ENCODE assay signal across 14 cellular contexts in genomic region chr7:95607477-95608010, GRCh38. TPM values are rescaled to one million over a fixed set of nuclear protein-coding genes. Genes with fewer than 3 reads are reported as not detected.
A peak's percentile ranks its signal among the peaks of the same experiment; 100 is the strongest.
DNase-seq lines count a peak whose midpoint lies in the region; ATAC-seq, FAIRE-seq and TF ChIP-seq lines count a peak whose summit lies in the region.
"Had no signal": no experiment of that assay in that cellular context is flagged by ENCODE, and none has a peak within 500 bp of the region (broad histone marks: within the 10 kb centered on the region; RNA-seq: fewer than 3 reads in every experiment).

No MANE protein-coding gene starts in this region.

- intact Hi-C loops in right cardiac atrium (cut with DNase I), result no loop called here

- H3K9ac ChIP-seq in rectal smooth muscle tissue (ENCODE audit: low read length), result no peak overlapping the region

- H3K9me3 ChIP-seq in A549 (no peaks in the 10 kb centered on the region), right cardiac atrium (ENCODE audit: control insufficient read depth, low read length) (no peaks in the 10 kb centered on the region)

- TF ChIP-seq EP300 in A549 (IDR thresholded peaks at IDR 0.05), result no peak

- H3K36me3 ChIP-seq in rectal smooth muscle tissue (ENCODE audit: control insufficient read depth, insufficient read depth, low read length), result no peaks in the 10 kb centered on the region

- DNase-seq in A549 (ENCODE audit: low read depth in 1 of 2, low spot score in 1 of 2) (no peak), right cardiac atrium (peak in 2 of 3 donors; percentile 21 to 37), NCI-H146 (lab: John Stamatoyannopoulos, UW) (no peak), HT-29 (ENCODE audit: low spot score) (no peak), COR-L47 (lab: John Stamatoyannopoulos, UW) (no peak)
- DNase-seq in activated naive CD4-positive, alpha-beta T cell (lab: John Stamatoyannopoulos, UW), result no peak
- DNase-seq: activated CD8-positive, alpha-beta memory T cell treated with anti-CD3 and anti-CD28 coated beads, Interleukin-2, amount 10 ng/mL, durations not matched to agents 7 days and 5 days; amniotic stem cell; DMS79 treated with DMSO at 0.1 percent for 48 hours; mesendoderm; NCI-H187 treated with DMSO at 0.1 percent for 48 hours had no signal

- peak overlapping the region; percentile 64 to 65; a peak in 4 of 6 replicates for H3K27ac ChIP-seq in A549
- H3K27ac ChIP-seq in angular gyrus (ENCODE audit: low read depth, low read length), result peak overlapping the region; percentile 86
- H3K27ac ChIP-seq in right cardiac atrium (ENCODE audit: low read length), result peak overlapping the region; percentile 76
- peak overlapping the region; percentile 94 for H3K27ac ChIP-seq in rectal smooth muscle tissue (ENCODE audit: low read depth, low read length)

- TF ChIP-seq RAD21 in A549 (conservative IDR thresholded peaks at IDR 0.05 in 1 of 2, IDR thresholded peaks at IDR 0.05 in 1 of 2), result no peak

- CTCF ChIA-PET in A549 (lab: Yijun Ruan, JAX), result interaction anchor here (0.7 kb wide), 1 partner anchor 14 kb away, joined by 4 read pairs; no protein-coding TSS in a partner anchor

- POLR2A ChIA-PET in A549 (lab: Yijun Ruan, JAX), result no interaction called here

- no peak overlapping the region for H3K4me2 ChIP-seq in A549

- no peak for FAIRE-seq in A549 (lab: Jason Lieb, UNC)
- FAIRE-seq: A204.1 had no signal

- no peaks in the 10 kb centered on the region for H3K27me3 ChIP-seq in right cardiac atrium (ENCODE audit: control insufficient read depth, insufficient read depth)
- no peaks in the 10 kb centered on the region for H3K27me3 ChIP-seq in rectal smooth muscle tissue (ENCODE audit: control insufficient read depth, insufficient read depth, low read length)

- no peak for TF ChIP-seq CTCF in A549 (IDR thresholded peaks at IDR 0.05)

- no peak for ATAC-seq in A549
- ATAC-seq in right cardiac atrium, result no peak
- ATAC-seq: activated CD8-positive, alpha-beta memory T cell treated with anti-CD3 and anti-CD28 coated beads, Interleukin-2, amount 10 ng/mL, durations not matched to agents 7 days and 5 days had no signal

- peaks cover 27% of the 10 kb centered on the region for H3K4me1 ChIP-seq in A549
- peaks cover 3% of the 10 kb centered on the region for H3K4me1 ChIP-seq in right cardiac atrium (ENCODE audit: control insufficient read depth, insufficient read depth, low read length)
- H3K4me1 ChIP-seq in rectal smooth muscle tissue (ENCODE audit: control insufficient read depth, insufficient read depth, low read length), result peaks cover 27% of the 10 kb centered on the region

- no peak for TF ChIP-seq POLR2A in A549 (IDR thresholded peaks at IDR 0.05; ENCODE audit: low read length)

- H3K4me3 ChIP-seq in A549, result no peak overlapping the region
- H3K4me3 ChIP-seq in right cardiac atrium (ENCODE audit: low read length), result no peak overlapping the region
- no peak overlapping the region for H3K4me3 ChIP-seq in rectal smooth muscle tissue (ENCODE audit: low read length)

- 93% methylated on average over 3 of the region's 3 CpGs for WGBS in A549 (ENCODE audit: missing lambda C conversion rate)
- 80% methylated on average over 3 of the region's 3 CpGs for WGBS in right cardiac atrium

TF ChIP-seq in A549, 52 proteins besides CTCF, POLR2A, EP300 and RAD21:
- no peak for TF ChIP-seq TP53 (CRISPR knock-in tag; IDR thresholded peaks at IDR 0.05)
- no peak for TF ChIP-seq GATA3 (IDR thresholded peaks at IDR 0.05; ENCODE audit: borderline replicate concordance)

RNA-seq across cellular contexts. Expression of gene PDK4, which starts 11.2 kb away (rescaled TPM):
- polyA plus RNA-seq in A549 (2011; rRNA removed) (21.9 and 26.1 TPM in 2 replicates), A549 (2017; fragmentation: RNase III; extraction: RNeasy Plus Mini Kit Qiagen cat#74134 plus additional on column Dnase treatment) (5.5 to 8.6 TPM (median 6.5 TPM) in 3 replicates), right cardiac atrium (133 TPM)
- 2.4 and 3.0 TPM in 2 replicates for polyA plus RNA-seq in A549 (2012; cell fraction: cytosol; rRNA removed)
- polyA plus RNA-seq in A549 (2012; cell fraction: nucleus; rRNA removed), result 4.0 and 6.2 TPM in 2 replicates
- 13.2 and 14.7 TPM in 2 replicates for polyA minus RNA-seq in A549 (2011; rRNA and poly(A)+ RNA removed)
- 100 to 1,000 TPM in 2 of 4 donors, 10 to 100 TPM in 2; 53.0 to 842 (median 103) TPM for total RNA-seq in right cardiac atrium
- 4.9 and 13.9 TPM in 2 replicates for total RNA-seq in HT-29 (2014; rRNA removed; shearing (Covaris generic))
- total RNA-seq: activated CD8-positive, alpha-beta memory T cell treated with anti-CD3 and anti-CD28 coated beads, Interleukin-2, amount 10 ng/mL, durations not matched to agents 7 days and 5 days had no signal

Comparison
In these comparisons a context has a peak if more than half of its experiments do, and no peak if none do; other contexts are left out.
1. DNase-seq: peak in right cardiac atrium (2 of 3); none in A549 (0 of 2), NCI-H146 (single experiment), HT-29 (single experiment), COR-L47 (single experiment) and activated naive CD4-positive, alpha-beta T cell (0 of 4).
2. Peak in every context shown above with its lines, with median percentiles within 50 percentile points of each other: H3K27ac ChIP-seq.